Comparison of ENCODE assay signal across 2 cellular contexts in genomic region chr2:110725859-110726258, GRCh38.
TF ChIP-seq lines count a peak whose summit lies in the region.

No MANE protein-coding gene starts in this region.

TF ChIP-seq in HepG2, 621 proteins besides CTCF, POLR2A, EP300 and RAD21 (continues in another document):
- TF ChIP-seq SNAPC5 (CRISPR knock-in tag; IDR thresholded peaks at IDR 0.05; ENCODE audit: borderline replicate concordance) (no peak), KIAA2018 (CRISPR knock-in tag; IDR thresholded peaks at IDR 0.05; ENCODE audit: borderline replicate concordance) (no peak), ZNF10 (CRISPR knock-in tag; IDR thresholded peaks at IDR 0.05; ENCODE audit: borderline replicate concordance, low read depth) (no peak), ZNF431 (CRISPR knock-in tag; IDR thresholded peaks at IDR 0.05; ENCODE audit: borderline replicate concordance, low read depth) (no peak), ZNF597 (CRISPR knock-in tag; IDR thresholded peaks at IDR 0.05) (no peak), ZSCAN12 (CRISPR knock-in tag; IDR thresholded peaks at IDR 0.05) (no peak), ZC3H4 (CRISPR knock-in tag; IDR thresholded peaks at IDR 0.05; ENCODE audit: borderline replicate concordance) (no peak), ZSCAN20 (CRISPR knock-in tag; IDR thresholded peaks at IDR 0.05; ENCODE audit: borderline replicate concordance) (no peak), MYPOP (CRISPR knock-in tag; IDR thresholded peaks at IDR 0.05) (no peak), SATB2 (CRISPR knock-in tag; IDR thresholded peaks at IDR 0.05) (no peak), ZNF556 (CRISPR knock-in tag; IDR thresholded peaks at IDR 0.05; ENCODE audit: borderline replicate concordance) (no peak), KLF9 (CRISPR knock-in tag; IDR thresholded peaks at IDR 0.05; ENCODE audit: low read depth) (no peak), TBP (CRISPR knock-in tag; IDR thresholded peaks at IDR 0.05) (no peak), MED1 (CRISPR knock-in tag; IDR thresholded peaks at IDR 0.05) (no peak), ONECUT2 (CRISPR knock-in tag; IDR thresholded peaks at IDR 0.05) (no peak), HMGA1 (CRISPR knock-in tag; conservative IDR thresholded peaks at IDR 0.05) (no peak), SIN3A (IDR thresholded peaks at IDR 0.05; ENCODE audit: borderline replicate concordance, low read depth, low read length) (no peak)

TF ChIP-seq in GM23338, 12 proteins besides CTCF, POLR2A, EP300 and RAD21:
- no peak for TF ChIP-seq EZH2phosphoT487 (IDR thresholded peaks at IDR 0.05; ENCODE audit: unreplicated experiment)
